7 cellular contexts compared by ENCODE assay signal in the genomic region with DNA sequence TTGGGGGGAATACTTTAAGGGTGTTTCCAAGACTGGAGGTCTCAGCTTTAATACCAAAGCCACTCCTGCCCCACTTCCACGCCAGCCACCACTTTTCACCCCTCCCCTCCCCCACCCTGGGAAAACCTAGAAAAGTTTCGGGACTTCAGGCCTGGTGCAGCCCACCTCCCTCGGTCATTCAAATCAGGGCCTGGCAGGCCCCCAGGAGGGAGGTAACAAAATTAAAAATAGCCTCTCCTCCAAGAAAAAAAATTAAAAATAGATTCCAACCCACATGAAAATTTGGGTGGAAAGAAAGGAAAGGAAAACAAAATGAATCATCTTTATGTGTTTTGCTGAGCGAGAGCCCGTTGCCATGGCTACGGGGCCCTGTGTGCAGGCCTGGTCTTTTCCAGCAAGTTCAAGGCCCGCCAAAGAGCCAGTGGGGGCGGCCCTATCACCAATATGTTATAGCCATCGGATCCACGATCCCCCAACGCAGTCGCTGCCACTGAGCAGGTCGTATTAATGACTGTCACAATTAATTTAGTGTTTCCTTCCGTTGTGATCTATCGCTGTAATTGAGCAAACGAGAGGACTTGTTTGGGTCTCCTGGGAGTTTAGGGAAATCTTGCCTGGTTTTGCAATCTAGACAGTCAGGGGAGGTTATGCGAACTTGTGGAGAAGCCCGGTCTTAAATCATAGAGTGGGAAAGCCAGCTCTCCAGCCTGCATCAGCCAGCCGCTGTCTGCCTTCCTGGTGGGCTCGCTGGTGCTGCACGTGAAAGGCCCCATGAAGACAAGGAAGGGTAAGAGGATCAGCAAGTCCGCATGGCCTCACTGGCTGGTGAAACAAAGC.
DNase-seq lines count a peak whose midpoint lies in the region; ATAC-seq, FAIRE-seq and TF ChIP-seq lines count a peak whose summit lies in the region.

No MANE protein-coding gene starts in this region.

- peak; percentile 90 for ATAC-seq in left ventricle myocardium superior
- ATAC-seq in HG03442 (IDR thresholded peaks at IDR 0.05; ENCODE audit: unreplicated experiment): no peak

- H3K9me3 ChIP-seq in WERI-Rb-1 (ENCODE audit: severe bottlenecking): peaks cover 8% of the 10 kb centered on the region

- no peak overlapping the region for H3K4me3 ChIP-seq in WERI-Rb-1 (ENCODE audit: low read depth, low read length)

- DNase-seq in HCEC 1CT: peak; percentile 21
- peak; percentile 30 for DNase-seq in WERI-Rb-1
- peak; percentile 83 for DNase-seq in left ventricle myocardium superior
- DNase-seq in stimulated activated CD4-positive, alpha-beta T cell treated with anti-CD3 and anti-CD28 coated beads, Interleukin-4, amount 100 ng/mL, for 1 hour: peak; percentile 9
- no peak for DNase-seq in UCSD-AML1 (lab: John Stamatoyannopoulos, UW; ENCODE audit: unreplicated experiment)
- DNase-seq in RCC 7860 (ENCODE audit: low spot score): no peak

- no peak for FAIRE-seq in RCC 7860 (lab: Jason Lieb, UNC)

- no peaks in the 10 kb centered on the region for H3K36me3 ChIP-seq in WERI-Rb-1

- H3K27ac ChIP-seq in WERI-Rb-1: peak overlapping the region; percentile 16; the same call in 1 of the 2 replicates

- no peaks in the 10 kb centered on the region for H3K27me3 ChIP-seq in WERI-Rb-1 (ENCODE audit: insufficient read depth, low read depth, severe bottlenecking)

- intact Hi-C loops in left ventricle myocardium superior (cut with micrococcal nuclease): no loop called here

- TF ChIP-seq CTCF in WERI-Rb-1 (IDR thresholded peaks at IDR 0.05; ENCODE audit: low read depth, low read length): no peak

Comparison
In these comparisons a context has a peak if more than half of its experiments do, and no peak if none do; other contexts are left out.
1. DNase-seq: peak in HCEC 1CT (single experiment), WERI-Rb-1 (single experiment), left ventricle myocardium superior (single experiment) and stimulated activated CD4-positive, alpha-beta T cell treated with anti-CD3 and anti-CD28 coated beads, Interleukin-4, amount 100 ng/mL, for 1 hour (single experiment); none in UCSD-AML1 (single experiment) and RCC 7860 (single experiment).